Comparison of ENCODE assay signal across 31 cellular contexts in the genomic region with DNA sequence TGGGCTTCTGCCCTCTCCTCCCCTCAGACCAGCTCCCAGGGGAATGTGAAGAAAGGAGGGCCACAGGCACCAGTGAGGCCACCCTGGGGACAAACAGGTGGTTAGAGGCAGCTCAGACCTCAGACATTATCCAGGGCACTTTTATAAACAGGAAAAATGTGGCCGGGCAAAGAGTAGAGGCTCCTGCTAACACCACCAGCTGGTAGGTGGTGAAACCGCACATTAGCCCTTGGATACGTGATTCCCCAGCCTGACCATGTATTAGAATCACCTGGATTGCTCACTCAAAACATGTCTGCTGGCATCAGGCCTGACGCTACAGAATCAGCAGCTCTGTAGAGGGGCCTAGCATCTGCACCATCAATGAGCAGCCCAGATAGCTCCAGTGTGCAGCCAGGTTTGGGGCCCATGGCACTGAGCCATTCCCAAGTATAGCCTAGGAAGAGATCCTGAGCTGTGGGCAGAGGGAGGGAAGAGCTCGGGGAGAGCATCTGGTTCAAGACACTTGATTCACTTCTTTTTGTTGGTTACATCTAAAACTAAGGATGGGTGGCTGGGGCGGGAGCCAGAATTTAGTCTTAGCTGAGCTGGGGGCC. TPM values are rescaled to one million over a fixed set of nuclear protein-coding genes. Genes with fewer than 3 reads are reported as not detected.
"Had no signal": no experiment of that assay in that cellular context is flagged by ENCODE, and none has a peak within 500 bp of the region (broad histone marks: within the 10 kb centered on the region; RNA-seq: fewer than 3 reads in every experiment).

No MANE protein-coding gene starts in this region.

- ATAC-seq: activated CD4-positive, CD25-positive, alpha-beta regulatory T cell treated with anti-CD3 and anti-CD28 coated beads, Interleukin-2, amount 50 U/mL, for 24 hours; body of pancreas; natural killer cell treated with Interleukin-12 subunit alpha and Interleukin-12 subunit beta and Interleukin-15 and Interleukin-18, amount 100 ng/mL, for 72 hours; right cardiac atrium had no signal

- H3K27ac ChIP-seq: adrenal gland, body of pancreas, dorsolateral prefrontal cortex, left ventricle myocardium inferior, spleen, suprapubic skin, tibial artery had no signal

- H3K4me3 ChIP-seq: adrenal gland, body of pancreas, dorsolateral prefrontal cortex, left ventricle myocardium inferior, lung, spleen, suprapubic skin, tibial artery had no signal

- DNase-seq: activated CD4-positive, alpha-beta T cell treated with anti-CD3 and anti-CD28 coated beads for 48 hours; activated CD4-positive, alpha-beta T cell treated with anti-CD3 and anti-CD28 coated beads, Interleukin-2, amount 50 U/mL, for 48 hours; activated CD8-positive, alpha-beta memory T cell treated with anti-CD3 and anti-CD28 coated beads for 24 hours; activated effector memory CD4-positive, alpha-beta T cell treated with anti-CD3 and anti-CD28 coated beads, Interleukin-2, amount 50 U/mL, for 16 hours; activated naive CD4-positive, alpha-beta T cell treated with anti-CD3 and anti-CD28 coated beads for 36 hours; activated naive CD8-positive, alpha-beta T cell treated with anti-CD3 and anti-CD28 coated beads for 36 hours; adrenal gland; aorta; body of pancreas; dorsolateral prefrontal cortex; effector memory CD4-positive, alpha-beta T cell; erythroblast; foreskin fibroblast; head of caudate nucleus; hippocampal formation; immature natural killer cell; kidney glomerular epithelial cell; left ventricle myocardium inferior; mesendoderm; posterior cingulate gyrus; right cardiac atrium; spleen; stimulated activated naive CD4-positive, alpha-beta T cell had no signal

- H3K27me3 ChIP-seq: adrenal gland, body of pancreas, spleen, tibial artery had no signal

- H3K4me1 ChIP-seq: adrenal gland, body of pancreas, left ventricle myocardium inferior, spleen, suprapubic skin, tibial artery had no signal

- H3K9me3 ChIP-seq: adrenal gland, body of pancreas, left ventricle myocardium inferior, spleen, suprapubic skin, tibial artery had no signal

- H3K36me3 ChIP-seq: adrenal gland, left ventricle myocardium inferior, spleen, suprapubic skin, tibial artery had no signal

RNA-seq across cellular contexts. Expression of gene GPR26, which starts 37.1 kb away (rescaled TPM):
- total RNA-seq: activated naive CD4-positive, alpha-beta T cell treated with anti-CD3 and anti-CD28 coated beads for 36 hours; activated naive CD8-positive, alpha-beta T cell treated with anti-CD3 and anti-CD28 coated beads for 36 hours; adrenal gland; aorta; body of pancreas; left ventricle myocardium inferior; lung; myocyte; natural killer cell treated with Interleukin-12 subunit alpha and Interleukin-12 subunit beta and Interleukin-15 and Interleukin-18, amount 100 ng/mL, for 72 hours; osteoblast; right cardiac atrium; spleen; suprapubic skin; ureter had no signal
- polyA plus RNA-seq: adrenal gland, aorta, immature natural killer cell, lung, right cardiac atrium, spleen had no signal
